17 cellular contexts compared by ENCODE assay signal in the genomic region with DNA sequence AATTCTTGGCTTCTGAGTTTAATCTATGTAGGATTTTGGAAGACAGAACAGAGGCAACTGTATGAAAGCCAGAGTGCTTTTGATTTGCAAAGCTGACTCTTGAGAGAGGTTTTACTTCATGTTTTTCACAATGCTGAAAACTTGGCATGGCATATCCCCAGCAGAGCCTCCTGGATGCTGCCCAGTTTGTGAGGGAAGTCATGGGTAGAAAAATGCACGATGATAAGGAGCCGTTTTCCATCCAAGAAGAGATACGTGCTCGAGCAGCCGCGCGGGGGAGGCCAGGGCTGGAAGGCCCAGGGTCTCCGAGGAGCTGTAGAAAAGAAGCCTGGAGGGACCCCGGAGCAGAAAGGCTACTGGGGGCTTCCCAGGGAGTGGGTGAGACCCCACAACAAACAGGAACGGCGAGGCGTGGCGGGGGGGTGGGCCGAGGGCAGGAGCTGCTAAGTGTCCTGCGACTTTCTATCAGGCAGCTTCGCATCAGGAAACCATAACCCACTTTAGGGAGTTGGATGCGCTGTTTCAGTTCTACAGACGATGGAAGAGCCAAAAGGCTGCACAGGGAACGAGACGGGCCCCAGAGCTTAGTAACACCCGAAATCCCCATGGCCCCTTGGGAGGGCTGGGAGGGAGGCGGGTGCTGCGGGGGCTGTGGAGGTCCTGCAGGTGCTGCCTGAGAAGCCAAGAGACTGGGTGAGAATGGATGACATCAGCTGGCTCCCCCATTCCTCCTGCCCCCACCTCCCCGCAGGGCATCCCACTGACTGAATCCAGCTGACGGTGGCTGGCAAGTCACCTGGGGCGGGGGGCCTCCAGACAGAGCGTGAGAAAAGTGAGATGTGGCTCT. TPM values are rescaled to one million over a fixed set of nuclear protein-coding genes. Genes with fewer than 3 reads are reported as not detected.
DNase-seq lines count a peak whose midpoint lies in the region; ATAC-seq, FAIRE-seq and TF ChIP-seq lines count a peak whose summit lies in the region.
"Had no signal": no experiment of that assay in that cellular context is flagged by ENCODE, and none has a peak within 500 bp of the region (broad histone marks: within the 10 kb centered on the region; RNA-seq: fewer than 3 reads in every experiment).

No MANE protein-coding gene starts in this region.

- H3K27me3 ChIP-seq in lower lobe of right lung (ENCODE audit: low read depth) (no peaks in the 10 kb centered on the region), MM.1S (replicated peaks; ENCODE audit: insufficient read depth, low read length) (no peaks in the 10 kb centered on the region)
- H3K27me3 ChIP-seq: adrenal gland, colonic mucosa had no signal

- ATAC-seq in lower lobe of right lung, result no peak
- ATAC-seq: activated T-helper 17 cell treated with anti-CD3 and anti-CD28 coated beads, Interleukin-2, amount 50 U/mL, for 72 hours had no signal

- no peaks in the 10 kb centered on the region for H4K20me1 ChIP-seq in MM.1S (ENCODE audit: insufficient read depth, low read length)

- TF ChIP-seq CTCF in fibroblast of mammary gland (conservative IDR thresholded peaks at IDR 0.05; ENCODE audit: control insufficient read depth, insufficient read depth, low read depth, low read length), result no peak
- TF ChIP-seq CTCF in lower lobe of right lung (IDR thresholded peaks at IDR 0.05), result no peak
- no peak for TF ChIP-seq CTCF in MM.1S (IDR thresholded peaks at IDR 0.05; ENCODE audit: low read length)

- H3K4me2 ChIP-seq in MM.1S (ENCODE audit: low read depth, low read length), result no peak overlapping the region

- H3K27ac ChIP-seq in lower lobe of right lung (no peak overlapping the region), MM.1S (ENCODE audit: low read length) (no peak overlapping the region)
- H3K27ac ChIP-seq: colonic mucosa, stomach had no signal

- no peak overlapping the region for H2AFZ ChIP-seq in MM.1S (ENCODE audit: low read length)

- no peak for FAIRE-seq in urothelium cell line (lab: Jason Lieb, UNC)
- FAIRE-seq: G401.6, kidney had no signal

- peak overlapping the region; percentile 7 for H3K4me3 ChIP-seq in fibroblast of mammary gland (ENCODE audit: control insufficient read depth, low read depth, low read length)
- H3K4me3 ChIP-seq in lower lobe of right lung, result no peak overlapping the region
- no peak overlapping the region for H3K4me3 ChIP-seq in MM.1S (ENCODE audit: low read length)
- H3K4me3 ChIP-seq: adrenal gland, colonic mucosa, stomach had no signal

- H3K9me2 ChIP-seq in MM.1S (replicated peaks; ENCODE audit: insufficient read depth, low read length), result no peaks in the 10 kb centered on the region

- no peaks in the 10 kb centered on the region for H3F3A ChIP-seq in MM.1S (ENCODE audit: insufficient read depth, low read length)

- H3K9ac ChIP-seq in MM.1S (ENCODE audit: low read length), result no peak overlapping the region

- H3K4me1 ChIP-seq in lower lobe of right lung, result no peaks in the 10 kb centered on the region
- no peaks in the 10 kb centered on the region for H3K4me1 ChIP-seq in MM.1S (ENCODE audit: low read length)
- H3K4me1 ChIP-seq: adrenal gland, colonic mucosa, stomach had no signal

- no peaks in the 10 kb centered on the region for H3K9me3 ChIP-seq in lower lobe of right lung
- no peaks in the 10 kb centered on the region for H3K9me3 ChIP-seq in MM.1S (replicated peaks; ENCODE audit: insufficient read depth, low read length)
- H3K9me3 ChIP-seq: adrenal gland, colonic mucosa, stomach had no signal

- DNase-seq in NCI-H226 (peak; percentile 87), fibroblast of mammary gland (ENCODE audit: low read depth) (peak; percentile 67), lower lobe of right lung (peak; percentile 35), stromal cell of bone marrow (ENCODE audit: low read depth) (peak; percentile 57), iPS-NIHi11 (ENCODE audit: low spot score) (no peak), urothelium cell line (ENCODE audit: low spot score) (no peak), SKM-1 treated with dmso at 0.1 percent for 144 hours (lab: John Stamatoyannopoulos, UW; ENCODE audit: unreplicated experiment) (no peak), MM.1S (no peak)
- DNase-seq: colonic mucosa, kidney, stomach had no signal

- intact Hi-C loops in lower lobe of right lung (cut with DNase I), result no loop called here

- H3K36me3 ChIP-seq in lower lobe of right lung (no peaks in the 10 kb centered on the region), MM.1S (replicated peaks; ENCODE audit: insufficient read depth, low read length) (no peaks in the 10 kb centered on the region)
- H3K36me3 ChIP-seq: adrenal gland, colonic mucosa, stomach had no signal

- no peaks in the 10 kb centered on the region for H3K79me2 ChIP-seq in MM.1S (ENCODE audit: low read length)

RNA-seq across cellular contexts. Expression of gene PNLDC1, which starts 36.4 kb away (rescaled TPM):
- 0.27 TPM for total RNA-seq in lower lobe of right lung
- total RNA-seq: H4, HT1080, kidney had no signal

RNA-seq across cellular contexts. Expression of gene MRPL18, which starts 46.2 kb away (rescaled TPM):
- total RNA-seq in lower lobe of right lung, result 47.8 TPM

RNA-seq across cellular contexts. Expression of gene TCP1, which starts 47.1 kb away (rescaled TPM):
- total RNA-seq in lower lobe of right lung, result 112 TPM

RNA-seq across cellular contexts. Expression of gene MAS1, which starts 54.3 kb away (rescaled TPM):
- not detected for total RNA-seq in lower lobe of right lung
- total RNA-seq: activated CD8-positive, alpha-beta memory T cell treated with anti-CD3 and anti-CD28 coated beads for 36 hours; activated T-helper 17 cell treated with anti-CD3 and anti-CD28 coated beads, Interleukin-2, amount 50 U/mL, for 72 hours; adrenal gland; colonic mucosa; H4; HT1080; kidney had no signal

Comparison
In these comparisons a context has a peak if more than half of its experiments do, and no peak if none do; other contexts are left out.
1. DNase-seq: peak in NCI-H226 (single experiment), fibroblast of mammary gland (single experiment), lower lobe of right lung (single experiment) and stromal cell of bone marrow (single experiment); none in iPS-NIHi11 (single experiment), urothelium cell line (single experiment), SKM-1 treated with dmso at 0.1 percent for 144 hours (single experiment) and MM.1S (single experiment).